Comparison of ENCODE assay signal across 11 cellular contexts in the genomic region with DNA sequence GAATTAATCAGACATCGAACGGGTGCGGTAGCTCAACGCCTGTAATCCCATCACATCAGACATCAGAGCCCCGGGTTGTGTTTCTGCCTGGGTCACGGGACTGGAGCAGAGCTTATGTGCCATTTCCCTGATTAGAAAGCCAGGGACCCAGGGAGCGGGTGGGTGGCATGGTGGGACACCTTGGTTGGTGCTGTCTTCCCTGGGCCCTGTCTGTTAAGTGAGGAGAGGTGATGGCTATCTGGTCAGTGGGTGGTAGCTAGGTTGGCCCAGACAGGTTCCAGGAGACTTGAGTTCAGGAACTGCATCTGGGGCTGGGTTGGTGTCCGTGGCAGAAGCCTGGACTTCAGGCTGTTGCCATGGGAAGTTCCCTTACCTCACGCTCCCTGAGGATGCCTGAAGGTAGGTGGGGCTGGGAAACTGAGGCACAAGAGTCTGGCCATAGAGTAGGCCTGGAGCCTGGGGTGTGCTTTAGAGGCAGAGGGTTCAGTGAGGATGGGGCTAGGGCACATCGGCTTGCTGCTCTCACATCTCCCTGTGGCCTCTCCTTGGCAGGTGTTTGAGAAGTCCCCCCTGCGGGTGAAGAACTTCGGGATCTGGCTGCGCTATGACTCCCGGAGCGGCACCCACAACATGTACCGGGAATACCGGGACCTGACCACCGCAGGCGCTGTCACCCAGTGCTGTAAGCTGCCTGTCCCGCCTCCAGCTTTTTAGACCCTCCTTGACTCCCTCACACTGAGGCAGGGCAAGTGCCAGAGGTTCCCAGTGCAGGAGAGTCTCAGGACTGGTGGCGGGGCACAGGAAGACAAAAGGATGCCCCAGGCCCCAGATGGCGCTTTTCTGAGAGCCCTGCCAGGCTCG. TPM values are rescaled to one million over a fixed set of nuclear protein-coding genes. Genes with fewer than 3 reads are reported as not detected.
DNase-seq lines count a peak whose midpoint lies in the region; ATAC-seq, FAIRE-seq and TF ChIP-seq lines count a peak whose summit lies in the region.
"Had no signal": no experiment of that assay in that cellular context is flagged by ENCODE, and none has a peak within 500 bp of the region (broad histone marks: within the 10 kb centered on the region; RNA-seq: fewer than 3 reads in every experiment).

No MANE protein-coding gene starts in this region.

- peaks cover 19% of the 10 kb centered on the region for H3K4me1 ChIP-seq in NT2/D1 (ENCODE audit: insufficient read depth, insufficient read length)
- peaks cover 12% of the 10 kb centered on the region for H3K4me1 ChIP-seq in effector memory CD4-positive, alpha-beta T cell (ENCODE audit: control insufficient read depth, insufficient read depth, low read length, poor library complexity, severe bottlenecking)
- peaks cover 13% of the 10 kb centered on the region in 2 donors for H3K4me1 ChIP-seq in neuronal stem cell (ENCODE audit: control insufficient read depth in 2 of 2, insufficient read depth in 1 of 2, low read depth in 1 of 2, low read length in 2 of 2)
- peaks cover 5 to 30% (median 18%) of the 10 kb centered on the region in 4 donors for H3K4me1 ChIP-seq in tibial artery

- H3K36me3 ChIP-seq in NT2/D1 (ENCODE audit: insufficient read depth, insufficient read length, low read length) = peaks cover 51% of the 10 kb centered on the region
- peaks cover 36% of the 10 kb centered on the region for H3K36me3 ChIP-seq in effector memory CD4-positive, alpha-beta T cell (ENCODE audit: control insufficient read depth, insufficient read depth, low read length)
- peaks cover 43 to 59% of the 10 kb centered on the region in 2 donors for H3K36me3 ChIP-seq in neuronal stem cell (replicated peaks in 1 of 2; ENCODE audit: control insufficient read depth in 2 of 2, insufficient read depth in 2 of 2, low read length in 2 of 2)
- H3K36me3 ChIP-seq in tibial artery = peaks cover 34 to 50% (median 47%) of the 10 kb centered on the region in 3 donors
- H3K36me3 ChIP-seq: ovary had no signal

- no peak overlapping the region for H4K8ac ChIP-seq in neuronal stem cell (ENCODE audit: low read depth, low read length)

- no peak overlapping the region for H2AK5ac ChIP-seq in neuronal stem cell (ENCODE audit: low read depth, low read length)

- H3K27ac ChIP-seq in effector memory CD4-positive, alpha-beta T cell (ENCODE audit: insufficient read depth, low read length, poor library complexity, severe bottlenecking) = peak overlapping the region; percentile 29
- H3K27ac ChIP-seq in neuronal stem cell (replicated peaks; ENCODE audit: low read length) (peak overlapping the region; percentile 22), tibial artery (no peak overlapping the region)
- H3K27ac ChIP-seq: ovary had no signal

- FAIRE-seq in RCC 7860 (lab: Jason Lieb, UNC) = no peak

- H2BK120ac ChIP-seq in neuronal stem cell (ENCODE audit: low read depth, low read length) = no peak overlapping the region

- H3K27me3 ChIP-seq in NT2/D1 (ENCODE audit: insufficient read depth, insufficient read length) = no peaks in the 10 kb centered on the region
- no peaks in the 10 kb centered on the region for H3K27me3 ChIP-seq in effector memory CD4-positive, alpha-beta T cell (replicated peaks; ENCODE audit: control insufficient read depth, insufficient read depth, low read length, poor library complexity, severe bottlenecking)
- no peaks in the 10 kb centered on the region for H3K27me3 ChIP-seq in neuronal stem cell (ENCODE audit: control insufficient read depth in 3 of 3, insufficient read depth in 3 of 3, low read depth in 1 of 3, low read length in 3 of 3)
- no peaks in the 10 kb centered on the region for H3K27me3 ChIP-seq in tibial artery
- H3K27me3 ChIP-seq: ovary had no signal

- no peak overlapping the region for H4K91ac ChIP-seq in neuronal stem cell (ENCODE audit: low read depth, low read length, poor library complexity)

- H3K23ac ChIP-seq in neuronal stem cell (ENCODE audit: low read depth, low read length, poor library complexity) = no peak overlapping the region

- no peaks in the 10 kb centered on the region for H3K9me3 ChIP-seq in NT2/D1 (ENCODE audit: insufficient read depth, low read length)
- no peaks in the 10 kb centered on the region for H3K9me3 ChIP-seq in effector memory CD4-positive, alpha-beta T cell (ENCODE audit: control insufficient read depth, low read length)
- peaks cover 0 to 2% of the 10 kb centered on the region in 2 donors for H3K9me3 ChIP-seq in neuronal stem cell (replicated peaks in 1 of 2; ENCODE audit: control insufficient read depth in 2 of 2, insufficient read depth in 1 of 2, low read depth in 1 of 2, low read length in 2 of 2)
- no peaks in the 10 kb centered on the region for H3K9me3 ChIP-seq in tibial artery
- H3K9me3 ChIP-seq: ovary had no signal

- no peak overlapping the region for H2BK5ac ChIP-seq in neuronal stem cell (ENCODE audit: low read length)

- H3K4me3 ChIP-seq in GM12864 (ENCODE audit: low read depth, low read length) (peak overlapping the region; percentile 96), NT2/D1 (ENCODE audit: insufficient read length, low read depth) (peak overlapping the region; percentile 100), neuronal stem cell (ENCODE audit: low read length in 2 of 2) (peak overlapping the region; percentile 22 to 66), tibial artery (peak overlapping the region in 1 of 2 donors; percentile 77)
- H3K4me3 ChIP-seq in effector memory CD4-positive, alpha-beta T cell (ENCODE audit: insufficient read depth, low read depth, low read length, poor library complexity, severe bottlenecking) = no peak overlapping the region

- H2BK15ac ChIP-seq in neuronal stem cell (ENCODE audit: low read length) = no peak overlapping the region

- H3K18ac ChIP-seq in neuronal stem cell (ENCODE audit: low read length) = no peak overlapping the region

- intact Hi-C loops in tibial artery (cut with DNase I; ENCODE audit: low total_unique reads) = loop anchor here (5.0 kb wide), 1 partner anchor 136 kb away; no protein-coding TSS in a partner anchor

- no peak overlapping the region for H3K4ac ChIP-seq in neuronal stem cell (ENCODE audit: low read length)

- no peak overlapping the region for H3K4me2 ChIP-seq in neuronal stem cell (ENCODE audit: insufficient read depth, low read length, poor library complexity, severe bottlenecking)

- peaks cover 18% of the 10 kb centered on the region for H3K79me1 ChIP-seq in neuronal stem cell (ENCODE audit: low read depth, low read length)

- ATAC-seq in HG02884 (IDR thresholded peaks at IDR 0.05; ENCODE audit: unreplicated experiment) (no peak), GM18520 (IDR thresholded peaks at IDR 0.05; ENCODE audit: unreplicated experiment) (no peak)

- no CpG with 5 or more reads among the region's 23 CpGs for WGBS in neuronal stem cell (ENCODE audit: extremely low coverage in 2 of 2, insufficient read length in 2 of 2, insufficient replicate concordance in 1 of 2), 2 donors

- no peak overlapping the region for H3K14ac ChIP-seq in neuronal stem cell (ENCODE audit: low read length)

- H3K9ac ChIP-seq in NT2/D1 (ENCODE audit: insufficient read length, low read depth) = peak overlapping the region; percentile 100
- H3K9ac ChIP-seq in neuronal stem cell (ENCODE audit: low read depth, low read length, poor library complexity) = peak overlapping the region; percentile 38

- no peak for TF ChIP-seq CTCF in GM12864 (IDR thresholded peaks at IDR 0.05; ENCODE audit: low read depth, low read length, missing control alignments)
- TF ChIP-seq CTCF in tibial artery (IDR thresholded peaks at IDR 0.05) = no peak

- no peak overlapping the region for H2AFZ ChIP-seq in neuronal stem cell (ENCODE audit: low read length)

- no peak overlapping the region for H2BK12ac ChIP-seq in neuronal stem cell (ENCODE audit: low read length)

- DNase-seq in GM12864 (ENCODE audit: low read depth) = no peak
- no peak for DNase-seq in NT2/D1 (ENCODE audit: low read depth, low spot score)
- DNase-seq in effector memory CD4-positive, alpha-beta T cell = no peak
- no peak for DNase-seq in neuronal stem cell (ENCODE audit: low spot score)
- no peak for DNase-seq in tibial artery
- DNase-seq in RCC 7860 (ENCODE audit: low spot score) = no peak
- DNase-seq: activated effector memory CD4-positive, alpha-beta T cell treated with anti-CD3 and anti-CD28 coated beads, Interleukin-2, amount 50 U/mL, for 16 hours; NCI-H1930 had no signal

RNA-seq across cellular contexts. Expression of a gene that starts 2.1 kb away (rescaled TPM):
- polyA plus RNA-seq in neuronal stem cell (2013, experiment 1 of 2) = 3,857 TPM
- 3,701 TPM for polyA plus RNA-seq in neuronal stem cell (2013, experiment 2 of 2)

RNA-seq across cellular contexts. Expression of a gene that starts 10.0 kb away (rescaled TPM):
- polyA plus RNA-seq in neuronal stem cell (2013, experiment 1 of 2) = 0.08 TPM
- polyA plus RNA-seq in neuronal stem cell (2013, experiment 2 of 2) = 0.19 TPM
- polyA plus RNA-seq: ovary had no signal

RNA-seq across cellular contexts. Expression of a gene that starts 14.0 kb away (rescaled TPM):
- 3.2 TPM for polyA plus RNA-seq in neuronal stem cell (2013, experiment 1 of 2)
- polyA plus RNA-seq in neuronal stem cell (2013, experiment 2 of 2) = 3.3 TPM

RNA-seq across cellular contexts. Expression of a gene that starts 40.5 kb away (rescaled TPM):
- polyA plus RNA-seq in neuronal stem cell (2013, experiment 1 of 2) = 2.2 TPM
- polyA plus RNA-seq in neuronal stem cell (2013, experiment 2 of 2) = 1.8 TPM

Comparison
In these comparisons a context has a peak if more than half of its experiments do, and no peak if none do; other contexts are left out.
1. H3K27ac ChIP-seq: peak in effector memory CD4-positive, alpha-beta T cell (single experiment) and neuronal stem cell (single experiment); none in tibial artery (0 of 2).